8 cellular contexts compared by ENCODE assay signal in the genomic region with DNA sequence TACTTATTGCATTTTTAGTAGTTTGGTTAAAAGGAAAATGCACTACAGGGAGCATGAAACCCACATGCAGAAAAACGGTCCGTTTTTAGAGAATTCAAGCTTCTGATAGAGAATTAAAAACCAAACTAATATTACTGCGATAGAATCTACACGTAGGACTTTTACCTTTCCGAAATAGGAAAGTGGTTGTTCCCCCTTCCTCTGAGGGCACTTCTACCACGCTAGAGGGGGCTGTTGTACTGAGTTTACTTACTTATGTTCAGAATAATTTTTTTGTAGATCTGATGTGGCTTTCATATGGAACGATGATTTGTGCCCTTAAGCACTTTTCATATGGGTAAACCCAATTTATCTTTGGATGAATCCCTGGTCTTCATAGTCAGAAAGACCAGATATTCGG.
DNase-seq lines count a peak whose midpoint lies in the region; ATAC-seq and TF ChIP-seq lines count a peak whose summit lies in the region.

No MANE protein-coding gene starts in this region.

- peaks cover 0 to 1% (median 1%) of the 10 kb centered on the region in 3 donors for H3K27me3 Mint-ChIP-seq in CD14-positive monocyte (ENCODE audit: low read depth in 3 of 3)
- H3K27me3 Mint-ChIP-seq in activated CD4-positive, alpha-beta memory T cell treated with anti-CD3 and anti-CD28 coated beads, Interleukin-2, amount 10 ng/mL, durations not matched to agents 7 days and 5 days: peaks cover 15% of the 10 kb centered on the region

- CTCF ChIA-PET in activated CD4-positive, alpha-beta memory T cell treated with anti-CD3 and anti-CD28 coated beads, Interleukin-2, amount 10 ng/mL, durations not matched to agents 7 days and 5 days (lab: Charles Lee): interaction anchor here (1.5 to 2.2 kb wide), 2 partner anchors 297 to 826 kb away, joined by 3 to 6 read pairs; no protein-coding TSS in a partner anchor

- no peaks in the 10 kb centered on the region for H3K36me3 Mint-ChIP-seq in CD14-positive monocyte
- no peaks in the 10 kb centered on the region for H3K36me3 Mint-ChIP-seq in activated CD4-positive, alpha-beta memory T cell treated with anti-CD3 and anti-CD28 coated beads, Interleukin-2, amount 10 ng/mL, durations not matched to agents 7 days and 5 days (ENCODE audit: low read depth)

- no peak overlapping the region for H3K4me2 ChIP-seq in parathyroid adenoma (ENCODE audit: low read length)

- ATAC-seq in HG02623 (IDR thresholded peaks at IDR 0.05; ENCODE audit: unreplicated experiment): no peak
- ATAC-seq in GM21381 (IDR thresholded peaks at IDR 0.05; ENCODE audit: unreplicated experiment): no peak

- H3K4me1 ChIP-seq in HAP-1 (peaks cover 3% of the 10 kb centered on the region), parathyroid adenoma (peaks cover 3% of the 10 kb centered on the region)

- H3K79me2 ChIP-seq in parathyroid adenoma: no peaks in the 10 kb centered on the region

- no peaks in the 10 kb centered on the region for H3K4me1 Mint-ChIP-seq in CD14-positive monocyte
- H3K4me1 Mint-ChIP-seq in activated CD4-positive, alpha-beta memory T cell treated with anti-CD3 and anti-CD28 coated beads, Interleukin-2, amount 10 ng/mL, durations not matched to agents 7 days and 5 days: no peaks in the 10 kb centered on the region

- H3K27ac Mint-ChIP-seq in CD14-positive monocyte: no peak overlapping the region
- no peak overlapping the region for H3K27ac Mint-ChIP-seq in activated CD4-positive, alpha-beta memory T cell treated with anti-CD3 and anti-CD28 coated beads, Interleukin-2, amount 10 ng/mL, durations not matched to agents 7 days and 5 days

- no peaks in the 10 kb centered on the region for H3K9me3 ChIP-seq in HAP-1
- H3K9me3 ChIP-seq in parathyroid adenoma (ENCODE audit: control insufficient read depth, low read length): no peaks in the 10 kb centered on the region

- POLR2A ChIA-PET in activated CD4-positive, alpha-beta memory T cell treated with anti-CD3 and anti-CD28 coated beads, Interleukin-2, amount 10 ng/mL, durations not matched to agents 7 days and 5 days (lab: Charles Lee): no interaction called here

- no peak overlapping the region for H3K4me3 Mint-ChIP-seq in CD14-positive monocyte
- no peak overlapping the region for H3K4me3 Mint-ChIP-seq in activated CD4-positive, alpha-beta memory T cell treated with anti-CD3 and anti-CD28 coated beads, Interleukin-2, amount 10 ng/mL, durations not matched to agents 7 days and 5 days

- no peaks in the 10 kb centered on the region for H3K9me3 Mint-ChIP-seq in CD14-positive monocyte
- no peaks in the 10 kb centered on the region for H3K9me3 Mint-ChIP-seq in activated CD4-positive, alpha-beta memory T cell treated with anti-CD3 and anti-CD28 coated beads, Interleukin-2, amount 10 ng/mL, durations not matched to agents 7 days and 5 days

- no peak for DNase-seq in CD14-positive monocyte (ENCODE audit: low spot score)
- peak; percentile 57 to 70 for DNase-seq in HAP-1 (ENCODE audit: low spot score in 2 of 2)
- peak; percentile 29 to 52 for DNase-seq in NCI-H446 (lab: John Stamatoyannopoulos, UW)
- DNase-seq in activated CD4-positive, alpha-beta memory T cell treated with anti-CD3 and anti-CD28 coated beads, Interleukin-2, amount 10 ng/mL, durations not matched to agents 7 days and 5 days: peak; percentile 40
- peak; percentile 52 for DNase-seq in fibroblast of gingiva (ENCODE audit: low read depth)

- H3K4me3 ChIP-seq in HAP-1: no peak overlapping the region
- no peak overlapping the region for H3K4me3 ChIP-seq in parathyroid adenoma (ENCODE audit: low read depth, low read length)

- in situ Hi-C loops in HAP-1 (cut with MboI; ENCODE audit: low sequenced_read_pairs): loop anchor here (25.0 kb wide), 2 partner anchors 229 to 504 kb away; no protein-coding TSS in a partner anchor

- H2AFZ ChIP-seq in parathyroid adenoma: no peak overlapping the region

- H3K27ac ChIP-seq in parathyroid adenoma: no peak overlapping the region

- H3K27me3 ChIP-seq in HAP-1 (ENCODE audit: low read depth): no peaks in the 10 kb centered on the region
- H3K27me3 ChIP-seq in parathyroid adenoma (ENCODE audit: control insufficient read depth, insufficient read depth, low read length): no peaks in the 10 kb centered on the region

- no peak overlapping the region for H3K9ac ChIP-seq in parathyroid adenoma

- intact Hi-C loops in CD14-positive monocyte (cut with micrococcal nuclease): no loop called here

- TF ChIP-seq CTCF in CD14-positive monocyte (IDR thresholded peaks at IDR 0.05) (peak; percentile 49), parathyroid adenoma (IDR thresholded peaks at IDR 0.05) (peak; percentile 62)

- no peaks in the 10 kb centered on the region for H3K36me3 ChIP-seq in HAP-1 (replicated peaks)
- H3K36me3 ChIP-seq in parathyroid adenoma (ENCODE audit: control insufficient read depth, insufficient read depth, low read length): no peaks in the 10 kb centered on the region
